Comparison of ENCODE assay signal across 11 cellular contexts in the genomic region with DNA sequence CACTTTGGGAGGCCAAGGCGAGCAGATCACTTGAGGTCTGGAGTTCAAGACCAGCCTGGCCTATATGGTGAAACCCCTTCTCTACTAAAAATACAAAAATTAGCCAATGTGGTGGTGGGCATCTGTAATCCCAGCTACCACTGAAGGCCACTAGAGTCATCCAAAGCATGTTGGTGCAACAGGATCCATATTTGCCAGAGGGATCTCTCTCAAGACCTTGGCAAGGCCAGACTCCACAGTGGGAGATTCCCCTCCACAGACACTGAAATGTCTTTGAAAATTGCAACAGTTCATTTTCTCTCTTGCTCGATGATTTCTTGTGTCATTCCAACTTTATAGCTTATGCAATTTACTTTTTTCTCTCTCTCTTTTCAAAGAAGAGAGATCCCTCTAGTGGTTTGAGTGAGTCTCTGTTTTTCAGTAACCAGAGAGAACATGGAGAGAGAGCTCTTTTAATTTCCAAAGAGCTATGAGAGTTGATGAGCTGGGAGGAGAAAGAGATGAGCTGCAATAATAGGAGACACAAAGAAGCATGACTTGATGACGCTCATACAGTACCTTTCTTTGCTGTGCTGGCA.
DNase-seq lines count a peak whose midpoint lies in the region; TF ChIP-seq lines count a peak whose summit lies in the region.
"Had no signal": no experiment of that assay in that cellular context is flagged by ENCODE, and none has a peak within 500 bp of the region (broad histone marks: within the 10 kb centered on the region; RNA-seq: fewer than 3 reads in every experiment).

No MANE protein-coding gene starts in this region.

- H2BK5ac ChIP-seq in H9 (ENCODE audit: insufficient read length, low read length), result no peak overlapping the region

- H3K36me3 Mint-ChIP-seq in H9 (ENCODE audit: insufficient read depth in 1 of 3, low read depth in 3 of 3), result peaks cover 0 to 16% (median 4%) of the 10 kb centered on the region in 3 experiments; a peak in 3 of 7 replicates

- no peaks in the 10 kb centered on the region for H3K79me2 ChIP-seq in H9 (ENCODE audit: insufficient read depth, low read length)

- H3K36me3 ChIP-seq in WERI-Rb-1, result no peaks in the 10 kb centered on the region
- H3K36me3 ChIP-seq in stomach, result no peaks in the 10 kb centered on the region
- H3K36me3 ChIP-seq: pancreas, uterus had no signal

- no peaks in the 10 kb centered on the region for H3K23me2 ChIP-seq in H9 (ENCODE audit: insufficient read length, low read depth, low read length, poor library complexity, severe bottlenecking)

- H2AFZ ChIP-seq in H9 (ENCODE audit: low read length), result no peak overlapping the region

- H3K27me3 Mint-ChIP-seq in H9 (ENCODE audit: low read depth), result no peaks in the 10 kb centered on the region

- no peak for TF ChIP-seq POLR2A in stomach (IDR thresholded peaks at IDR 0.05)

- H3K9ac ChIP-seq in H9 (ENCODE audit: extremely low read depth, insufficient read length, low read length), result no peak overlapping the region

- TF ChIP-seq CTCF in H9 (conservative IDR thresholded peaks at IDR 0.05) (peak; percentile 67; the same call in 2 of the 3 replicates), WERI-Rb-1 (IDR thresholded peaks at IDR 0.05; ENCODE audit: low read depth, low read length) (0 out of 2 replicates have a peak, but pooled peaks have one; percentile 8), stomach (IDR thresholded peaks at IDR 0.05) (peak in 2 of 7 experiments; percentile 10 to 35)

- H2BK12ac ChIP-seq in H9 (ENCODE audit: insufficient read length, low read depth, low read length), result no peak overlapping the region

- H3K9me3 ChIP-seq in H9 (ENCODE audit: control insufficient read depth, low read depth, low read length) (no peaks in the 10 kb centered on the region), WERI-Rb-1 (ENCODE audit: severe bottlenecking) (no peaks in the 10 kb centered on the region), stomach (no peaks in the 10 kb centered on the region)
- H3K9me3 ChIP-seq: pancreas, uterus had no signal

- no CpG with 5 or more reads among the region's 3 CpGs for WGBS in H9 (ENCODE audit: extremely low coverage, insufficient read length, low lambda C conversion rate)
- 55 to 70% (median 59%) methylated on average over 3 of the region's 3 CpGs for WGBS in stomach, 5 donors

- no peak overlapping the region for H3K23ac ChIP-seq in H9 (ENCODE audit: insufficient read length, low read depth, low read length)

- H3K4ac ChIP-seq in H9 (ENCODE audit: low read depth, low read length), result no peak overlapping the region

- intact Hi-C loops in stomach (cut with DNase I; ENCODE audit: low total_unique reads), result no loop called here

- H3K56ac ChIP-seq in H9 (ENCODE audit: insufficient read length, low read depth, low read length), result no peak overlapping the region

- peak; percentile 18 for DNase-seq in AG20443 (ENCODE audit: low spot score)
- DNase-seq in H9, result no peak
- DNase-seq in WERI-Rb-1, result no peak
- DNase-seq in kidney tubule cell (ENCODE audit: low spot score), result peak; percentile 37
- DNase-seq in RPMI8226, result no peak
- DNase-seq in NCI-H2107 treated with DMSO at 0.1 percent for 48 hours (lab: John Stamatoyannopoulos, UW; ENCODE audit: unreplicated experiment), result no peak
- no peak for DNase-seq in stomach
- DNase-seq in activated effector memory CD4-positive, alpha-beta T cell treated with anti-CD3 and anti-CD28 coated beads, Interleukin-2, amount 50 U/mL, for 16 hours, result no peak
- DNase-seq: NCI-H2081 treated with DMSO at 0.1 percent for 48 hours, pancreas, uterus had no signal

- no peaks in the 10 kb centered on the region for H3K79me1 ChIP-seq in H9 (ENCODE audit: insufficient read depth, low read depth, low read length, poor library complexity, severe bottlenecking)

- H3K27ac ChIP-seq in H9 (ENCODE audit: insufficient read length, low read depth, low read length) (no peak overlapping the region), WERI-Rb-1 (no peak overlapping the region), stomach (no peak overlapping the region)
- H3K27ac ChIP-seq: pancreas, uterus had no signal

- H3K27me3 ChIP-seq in H9 (ENCODE audit: insufficient read depth, low read length) (no peaks in the 10 kb centered on the region), WERI-Rb-1 (ENCODE audit: insufficient read depth, low read depth, severe bottlenecking) (no peaks in the 10 kb centered on the region), stomach (no peaks in the 10 kb centered on the region)
- H3K27me3 ChIP-seq: pancreas, uterus had no signal

- no peak overlapping the region for H2BK20ac ChIP-seq in H9 (ENCODE audit: low read depth, low read length, poor library complexity, severe bottlenecking)

- no peak overlapping the region for H2BK15ac ChIP-seq in H9 (ENCODE audit: low read depth, low read length)

- H4K20me1 ChIP-seq in H9 (ENCODE audit: control insufficient read depth, insufficient read depth, insufficient read length), result no peaks in the 10 kb centered on the region

- H3K14ac ChIP-seq in H9 (ENCODE audit: insufficient read depth, low read length), result no peak overlapping the region

- H4K5ac ChIP-seq in H9 (ENCODE audit: insufficient read length, low read depth, low read length), result no peak overlapping the region

- no peak overlapping the region for H3K4me3 Mint-ChIP-seq in H9

- peaks cover 4 to 7% of the 10 kb centered on the region in 2 experiments; a peak in 3 of 4 replicates for H3K4me1 Mint-ChIP-seq in H9

- H3K4me1 ChIP-seq in H9 (ENCODE audit: insufficient read depth, low read length) (no peaks in the 10 kb centered on the region), stomach (no peaks in the 10 kb centered on the region)
- H3K4me1 ChIP-seq: pancreas had no signal

- no peak overlapping the region for H4K8ac ChIP-seq in H9 (replicated peaks; ENCODE audit: insufficient read length, low read depth, low read length)

- no peak overlapping the region for H3K4me2 ChIP-seq in H9 (ENCODE audit: insufficient read depth, insufficient read length, low read length)

- H4K91ac ChIP-seq in H9 (ENCODE audit: insufficient read length, low read depth, low read length), result no peak overlapping the region

- no peak for TF ChIP-seq EP300 in stomach (IDR thresholded peaks at IDR 0.05)

- no peak overlapping the region for H2AK5ac ChIP-seq in H9 (ENCODE audit: insufficient read length, low read length)

- peaks cover 8 to 12% of the 10 kb centered on the region in 2 experiments for H3K9me3 Mint-ChIP-seq in H9

- no peak overlapping the region for H3K18ac ChIP-seq in H9 (ENCODE audit: insufficient read length, low read depth, low read length)

- H2BK120ac ChIP-seq in H9 (ENCODE audit: low read depth, low read length, poor library complexity, severe bottlenecking), result no peak overlapping the region

- H3T11ph ChIP-seq in H9 (ENCODE audit: low read length), result no peak overlapping the region

- H3K27ac Mint-ChIP-seq in H9, result no peak overlapping the region

- H3K4me3 ChIP-seq in WERI-Rb-1 (ENCODE audit: low read depth, low read length) (no peak overlapping the region), stomach (no peak overlapping the region)
- H3K4me3 ChIP-seq: pancreas, uterus had no signal

Comparison
In these comparisons a context has a peak if more than half of its experiments do, and no peak if none do; other contexts are left out.
1. DNase-seq: peak in AG20443 (single experiment) and kidney tubule cell (single experiment); none in H9 (single experiment), WERI-Rb-1 (single experiment), RPMI8226 (single experiment), NCI-H2107 treated with DMSO at 0.1 percent for 48 hours (single experiment), stomach (single experiment) and activated effector memory CD4-positive, alpha-beta T cell treated with anti-CD3 and anti-CD28 coated beads, Interleukin-2, amount 50 U/mL, for 16 hours (single experiment).